ENCODE assay signal across 11 cellular contexts in the genomic region with DNA sequence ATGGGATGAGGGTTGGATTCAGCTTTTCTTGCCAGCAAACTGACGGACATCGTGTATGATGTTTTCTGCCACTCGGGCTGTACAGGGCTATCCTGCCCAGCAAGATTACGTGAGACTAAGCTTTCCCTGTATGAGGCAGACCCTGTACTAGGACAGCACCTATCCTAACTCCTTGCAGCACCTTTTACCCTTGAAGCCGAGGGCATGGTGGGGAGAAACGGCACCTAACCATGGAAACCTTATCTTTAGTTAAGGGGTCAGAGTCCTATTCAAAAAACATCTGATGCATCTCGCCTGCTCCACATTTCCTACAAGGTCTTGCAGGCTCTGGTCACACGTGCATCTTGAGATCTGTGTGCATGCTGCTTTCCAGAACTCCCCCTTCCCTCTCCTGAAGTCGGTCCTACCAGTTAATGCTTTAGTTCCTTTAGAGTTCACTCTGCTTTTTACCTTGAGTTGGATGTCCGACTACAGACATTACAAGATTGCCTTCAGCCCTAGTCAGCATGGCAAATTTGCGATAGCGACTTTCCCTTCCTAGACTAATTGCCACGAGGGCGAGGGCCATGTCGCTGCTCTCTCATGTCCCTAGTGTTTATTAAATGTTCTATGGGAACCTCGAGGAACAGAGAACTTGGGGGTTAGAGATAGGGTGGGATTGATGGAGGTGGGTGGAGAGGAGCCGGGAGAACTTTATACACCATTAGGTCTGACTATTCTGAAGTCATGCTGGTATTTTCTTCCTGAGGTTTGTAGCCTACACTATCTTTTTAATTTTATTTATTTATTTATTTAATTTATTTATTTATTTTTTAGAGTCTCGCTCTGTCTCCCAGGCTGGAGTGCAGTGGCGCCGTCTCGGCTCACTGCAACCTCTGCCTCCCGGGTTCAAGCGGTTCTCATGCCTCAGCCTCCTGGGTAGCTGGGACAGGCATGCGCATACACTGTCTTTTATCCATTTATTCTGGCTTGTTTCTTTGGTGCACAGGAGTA. TPM values are rescaled to one million over a fixed set of nuclear protein-coding genes. Genes with fewer than 3 reads are reported as not detected.
A peak's percentile ranks its signal among the peaks of the same experiment; 100 is the strongest.
DNase-seq lines count a peak whose midpoint lies in the region; ATAC-seq and TF ChIP-seq lines count a peak whose summit lies in the region.
"Had no signal": no experiment of that assay in that cellular context is flagged by ENCODE, and none has a peak within 500 bp of the region (broad histone marks: within the 10 kb centered on the region; RNA-seq: fewer than 3 reads in every experiment).

No MANE protein-coding gene starts in this region.

- H3K36me3 Mint-ChIP-seq in WTC11 = peaks cover 42% of the 10 kb centered on the region

- peak; percentile 16 for ATAC-seq in WTC11

- H3K4ac ChIP-seq in neuronal stem cell (ENCODE audit: low read length) = no peak overlapping the region

- H2BK120ac ChIP-seq in neuronal stem cell (ENCODE audit: low read depth, low read length) = no peak overlapping the region

- peaks cover 41% of the 10 kb centered on the region for H3K36me3 ChIP-seq in HUES64 (ENCODE audit: insufficient read depth, low read length)
- peaks cover 26 to 45% of the 10 kb centered on the region in 2 donors for H3K36me3 ChIP-seq in neuronal stem cell (replicated peaks in 1 of 2; ENCODE audit: control insufficient read depth in 2 of 2, insufficient read depth in 2 of 2, low read length in 2 of 2)

- H3K9me3 ChIP-seq in HUES64 (ENCODE audit: insufficient read depth, low read depth, low read length) = no peaks in the 10 kb centered on the region
- no peaks in the 10 kb centered on the region for H3K9me3 ChIP-seq in neuronal stem cell (replicated peaks in 1 of 2; ENCODE audit: control insufficient read depth in 2 of 2, insufficient read depth in 1 of 2, low read depth in 1 of 2, low read length in 2 of 2)
- H3K9me3 ChIP-seq: ascending aorta had no signal

- peak overlapping the region; percentile 5 for H2BK5ac ChIP-seq in neuronal stem cell (ENCODE audit: low read length)

- CTCF ChIA-PET in WTC11 (lab: Charles Lee) = interaction anchor here (0.9 kb wide), 1 partner anchor 52 kb away, joined by 3 read pairs; no protein-coding TSS in a partner anchor

- POLR2A ChIA-PET in WTC11 (lab: Charles Lee) = no interaction called here

- peaks cover 8% of the 10 kb centered on the region for H3K4me1 ChIP-seq in HUES64 (ENCODE audit: insufficient read depth, low read length)
- peaks cover 2 to 9% of the 10 kb centered on the region in 2 donors for H3K4me1 ChIP-seq in neuronal stem cell (ENCODE audit: control insufficient read depth in 2 of 2, insufficient read depth in 1 of 2, low read depth in 1 of 2, low read length in 2 of 2)

- H3K27ac Mint-ChIP-seq in WTC11 = peak overlapping the region; percentile 80

- H3K9ac ChIP-seq in HUES64 (ENCODE audit: low read depth, low read length) (no peak overlapping the region), neuronal stem cell (ENCODE audit: low read depth, low read length, poor library complexity) (no peak overlapping the region)

- no peak overlapping the region for H3K4me2 ChIP-seq in neuronal stem cell (ENCODE audit: insufficient read depth, low read length, poor library complexity, severe bottlenecking)

- peak overlapping the region; percentile 67 for H3K23ac ChIP-seq in neuronal stem cell (ENCODE audit: low read depth, low read length, poor library complexity)

- no peak overlapping the region for H3K4me3 Mint-ChIP-seq in WTC11

- no peak overlapping the region for H4K91ac ChIP-seq in neuronal stem cell (ENCODE audit: low read depth, low read length, poor library complexity)

- WGBS in HUES64 = 82% methylated on average over 23 of the region's 24 CpGs
- no CpG with 5 or more reads among the region's 24 CpGs for WGBS in neuronal stem cell (ENCODE audit: extremely low coverage in 2 of 2, insufficient read length in 2 of 2, insufficient replicate concordance in 1 of 2), 2 donors

- H3K27me3 ChIP-seq in HUES64 (ENCODE audit: insufficient read depth, low read length) = no peaks in the 10 kb centered on the region
- no peaks in the 10 kb centered on the region for H3K27me3 ChIP-seq in neuronal stem cell (ENCODE audit: control insufficient read depth in 3 of 3, insufficient read depth in 3 of 3, low read depth in 1 of 3, low read length in 3 of 3)
- H3K27me3 ChIP-seq: ascending aorta had no signal

- H3K27me3 Mint-ChIP-seq in WTC11 (ENCODE audit: low read depth) = no peaks in the 10 kb centered on the region

- H2AK5ac ChIP-seq in neuronal stem cell (ENCODE audit: low read depth, low read length) = no peak overlapping the region

- no peaks in the 10 kb centered on the region for H3K9me3 Mint-ChIP-seq in WTC11

- H2BK15ac ChIP-seq in neuronal stem cell (ENCODE audit: low read length) = no peak overlapping the region

- no peak overlapping the region for H2BK12ac ChIP-seq in neuronal stem cell (ENCODE audit: low read length)

- DNase-seq in activated CD8-positive, alpha-beta memory T cell treated with anti-CD3 and anti-CD28 coated beads for 24 hours = peak; percentile 67
- no peak for DNase-seq in activated CD8-positive, alpha-beta memory T cell treated with anti-CD3 and anti-CD28 coated beads, Interleukin-2, amount 50 U/mL, for 4 hours
- no peak for DNase-seq in WTC11 (ENCODE audit: low spot score)
- no peak for DNase-seq in neuronal stem cell (ENCODE audit: low spot score)
- no peak for DNase-seq in NOMO-1 treated with dmso at 0.1 percent for 144 hours (lab: John Stamatoyannopoulos, UW; ENCODE audit: unreplicated experiment)
- DNase-seq in NCI-H1048 (lab: John Stamatoyannopoulos, UW) = no peak
- no peak for DNase-seq in NCI-H1436 treated with DMSO at 0.1 percent for 48 hours (lab: John Stamatoyannopoulos, UW)
- DNase-seq: activated CD4-positive, CD25-positive, alpha-beta regulatory T cell; kidney had no signal

- TF ChIP-seq CTCF in WTC11 (IDR thresholded peaks at IDR 0.05) = no peak

- H4K8ac ChIP-seq in neuronal stem cell (ENCODE audit: low read depth, low read length) = no peak overlapping the region

- H3K18ac ChIP-seq in neuronal stem cell (ENCODE audit: low read length) = no peak overlapping the region

- H3K4me1 Mint-ChIP-seq in WTC11 = peaks cover 56% of the 10 kb centered on the region

- peaks cover 2% of the 10 kb centered on the region for H3K79me1 ChIP-seq in neuronal stem cell (ENCODE audit: low read depth, low read length)

- H3K27ac ChIP-seq in HUES64 (ENCODE audit: low read depth, low read length) (peak overlapping the region; percentile 4; the same call in 1 of the 2 replicates), neuronal stem cell (replicated peaks; ENCODE audit: low read length) (peak overlapping the region; percentile 45)
- H3K27ac ChIP-seq: ascending aorta had no signal

- no peak overlapping the region for H3K14ac ChIP-seq in neuronal stem cell (ENCODE audit: low read length)

- H3K4me3 ChIP-seq in HUES64 (ENCODE audit: low read length) = no peak overlapping the region
- no peak overlapping the region for H3K4me3 ChIP-seq in neuronal stem cell (ENCODE audit: low read length in 2 of 2)
- H3K4me3 ChIP-seq: ascending aorta had no signal

- H2AFZ ChIP-seq in neuronal stem cell (ENCODE audit: low read length) = no peak overlapping the region

TF ChIP-seq in WTC11, 78 proteins besides CTCF, POLR2A, EP300 and RAD21 (continues in another document):
- TF ChIP-seq, protein P1, sequence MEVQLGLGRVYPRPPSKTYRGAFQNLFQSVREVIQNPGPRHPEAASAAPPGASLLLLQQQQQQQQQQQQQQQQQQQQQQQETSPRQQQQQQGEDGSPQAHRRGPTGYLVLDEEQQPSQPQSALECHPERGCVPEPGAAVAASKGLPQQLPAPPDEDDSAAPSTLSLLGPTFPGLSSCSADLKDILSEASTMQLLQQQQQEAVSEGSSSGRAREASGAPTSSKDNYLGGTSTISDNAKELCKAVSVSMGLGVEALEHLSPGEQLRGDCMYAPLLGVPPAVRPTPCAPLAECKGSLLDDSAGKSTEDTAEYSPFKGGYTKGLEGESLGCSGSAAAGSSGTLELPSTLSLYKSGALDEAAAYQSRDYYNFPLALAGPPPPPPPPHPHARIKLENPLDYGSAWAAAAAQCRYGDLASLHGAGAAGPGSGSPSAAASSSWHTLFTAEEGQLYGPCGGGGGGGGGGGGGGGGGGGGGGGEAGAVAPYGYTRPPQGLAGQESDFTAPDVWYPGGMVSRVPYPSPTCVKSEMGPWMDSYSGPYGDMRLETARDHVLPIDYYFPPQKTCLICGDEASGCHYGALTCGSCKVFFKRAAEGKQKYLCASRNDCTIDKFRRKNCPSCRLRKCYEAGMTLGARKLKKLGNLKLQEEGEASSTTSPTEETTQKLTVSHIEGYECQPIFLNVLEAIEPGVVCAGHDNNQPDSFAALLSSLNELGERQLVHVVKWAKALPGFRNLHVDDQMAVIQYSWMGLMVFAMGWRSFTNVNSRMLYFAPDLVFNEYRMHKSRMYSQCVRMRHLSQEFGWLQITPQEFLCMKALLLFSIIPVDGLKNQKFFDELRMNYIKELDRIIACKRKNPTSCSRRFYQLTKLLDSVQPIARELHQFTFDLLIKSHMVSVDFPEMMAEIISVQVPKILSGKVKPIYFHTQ (CRISPR knock-in tag; IDR thresholded peaks at IDR 0.05) = no peak
- 0 out of 2 replicates have a peak, but pooled peaks have one; percentile 15 for TF ChIP-seq ZNF121 (CRISPR knock-in tag; IDR thresholded peaks at IDR 0.05)
- no peak for TF ChIP-seq NR3C1 (CRISPR knock-in tag; conservative IDR thresholded peaks at IDR 0.05; ENCODE audit: low read depth)
- no peak for TF ChIP-seq FOXK1 (CRISPR knock-in tag; IDR thresholded peaks at IDR 0.05)
- no peak for TF ChIP-seq CBFB (CRISPR knock-in tag; IDR thresholded peaks at IDR 0.05; ENCODE audit: low read depth)
- TF ChIP-seq CREB1 (CRISPR knock-in tag; IDR thresholded peaks at IDR 0.05) = peak; percentile 27; the same call in 1 of the 2 replicates
- 0 out of 2 replicates have a peak, but pooled peaks have one; percentile 54 for TF ChIP-seq KAT7 (CRISPR knock-in tag; IDR thresholded peaks at IDR 0.05; ENCODE audit: borderline replicate concordance)
- TF ChIP-seq HMGA2 (CRISPR knock-in tag; IDR thresholded peaks at IDR 0.05) = no peak

RNA-seq across cellular contexts. Expression of gene RAN, which starts 6.6 kb away (rescaled TPM):
- polyA plus RNA-seq in HUES64 (2013, experiment 1 of 2) = 1,435 TPM
- 1,287 TPM for polyA plus RNA-seq in HUES64 (2013, experiment 2 of 2)
- total RNA-seq in WTC11 (2021) = 1,744 to 1,783 TPM (median 1,745 TPM) in 3 replicates
- polyA plus RNA-seq in neuronal stem cell (2013, experiment 1 of 2) = 728 TPM
- 721 TPM for polyA plus RNA-seq in neuronal stem cell (2013, experiment 2 of 2)

RNA-seq across cellular contexts. Expression of gene STX2, which starts 39.4 kb away (rescaled TPM):
- polyA plus RNA-seq in HUES64 (2013, experiment 1 of 2) = 16.4 TPM
- 19.1 TPM for polyA plus RNA-seq in HUES64 (2013, experiment 2 of 2)
- total RNA-seq in WTC11 (2021) = 21.1 to 23.2 TPM (median 22.7 TPM) in 3 replicates
- polyA plus RNA-seq in neuronal stem cell (2013, experiment 1 of 2) = 26.0 TPM
- 28.0 TPM for polyA plus RNA-seq in neuronal stem cell (2013, experiment 2 of 2)
